ENCODE assay signal across 8 cellular contexts in the genomic region with DNA sequence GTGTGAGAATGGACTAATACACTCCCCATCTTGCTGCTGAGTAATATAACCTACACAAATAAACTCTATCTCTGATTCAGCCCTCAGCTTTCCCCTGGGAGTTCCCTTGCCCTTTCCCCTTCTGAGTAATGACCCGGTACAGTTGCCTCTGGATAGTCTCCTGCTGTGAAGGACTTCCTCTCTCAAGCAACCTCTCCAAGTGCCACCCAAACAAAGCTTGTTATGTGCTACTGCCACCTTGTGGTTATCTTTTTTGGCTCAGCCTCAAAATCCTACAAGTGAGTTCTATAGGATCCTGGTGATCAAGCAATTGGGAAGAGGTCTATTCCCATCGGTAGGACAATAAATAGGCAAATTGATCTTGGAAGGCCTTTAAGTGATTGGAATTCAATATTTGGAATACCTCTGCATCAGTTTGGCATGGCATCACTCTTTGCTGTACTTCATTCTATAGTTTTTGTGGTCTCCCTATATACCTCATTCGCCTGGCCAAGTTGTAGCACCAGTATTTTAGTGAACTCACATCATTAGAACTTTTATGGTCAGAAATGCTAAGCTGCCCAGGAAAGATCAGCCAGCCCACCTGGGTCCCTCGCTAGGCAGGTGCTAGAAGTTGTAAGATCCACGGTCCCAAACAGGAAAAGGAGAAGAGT. TPM values are rescaled to one million over a fixed set of nuclear protein-coding genes. Genes with fewer than 3 reads are reported as not detected.
DNase-seq lines count a peak whose midpoint lies in the region; ATAC-seq and TF ChIP-seq lines count a peak whose summit lies in the region.

No MANE protein-coding gene starts in this region.

- H3K36me3 ChIP-seq in fibroblast of lung (ENCODE audit: control insufficient read depth, insufficient read depth, low read length) (no peaks in the 10 kb centered on the region), aorta (ENCODE audit: control insufficient read depth in 1 of 2, insufficient read depth in 2 of 2, low read length in 1 of 2) (no peaks in the 10 kb centered on the region)

- H2AFZ ChIP-seq in fibroblast of lung (ENCODE audit: low read length): no peak overlapping the region

- TF ChIP-seq CTCF in fibroblast of lung (conservative IDR thresholded peaks at IDR 0.05 in 1 of 2, IDR thresholded peaks at IDR 0.05 in 1 of 2; ENCODE audit: low read depth in 1 of 2, low read length in 2 of 2): peak; percentile 36 to 39
- TF ChIP-seq CTCF in nephron progenitor cell (IDR thresholded peaks at IDR 0.05): peak; percentile 56

- H3K4me3 ChIP-seq in fibroblast of lung (replicated peaks in 1 of 4; ENCODE audit: control extremely low read depth in 1 of 4, insufficient read depth in 1 of 4, low read depth in 3 of 4, low read length in 4 of 4) (no peak overlapping the region), aorta (ENCODE audit: low read length in 2 of 2) (no peak overlapping the region)

- no peak overlapping the region for H3K27ac Mint-ChIP-seq in activated CD8-positive, alpha-beta T cell treated with anti-CD3 and anti-CD28 coated beads, Interleukin-2, amount 10 ng/mL, durations not matched to agents 7 days and 5 days
- H3K27ac Mint-ChIP-seq in nephron progenitor cell: no peak overlapping the region

- H3K27ac ChIP-seq in fibroblast of lung (ENCODE audit: insufficient read depth, low read length) (no peak overlapping the region), aorta (ENCODE audit: low read depth in 1 of 2, low read length in 2 of 2) (no peak overlapping the region)

- H3K4me1 Mint-ChIP-seq in activated CD8-positive, alpha-beta T cell treated with anti-CD3 and anti-CD28 coated beads, Interleukin-2, amount 10 ng/mL, durations not matched to agents 7 days and 5 days (ENCODE audit: low read depth): no peaks in the 10 kb centered on the region
- peaks cover 8% of the 10 kb centered on the region for H3K4me1 Mint-ChIP-seq in nephron progenitor cell

- H3K36me3 Mint-ChIP-seq in activated CD8-positive, alpha-beta T cell treated with anti-CD3 and anti-CD28 coated beads, Interleukin-2, amount 10 ng/mL, durations not matched to agents 7 days and 5 days (ENCODE audit: low read depth): no peaks in the 10 kb centered on the region
- H3K36me3 Mint-ChIP-seq in nephron progenitor cell (ENCODE audit: low read depth): peaks cover 17% of the 10 kb centered on the region

- ATAC-seq in GM19397 (IDR thresholded peaks at IDR 0.05; ENCODE audit: unreplicated experiment): peak; percentile 53
- peak; percentile 68 for ATAC-seq in activated CD8-positive, alpha-beta T cell treated with anti-CD3 and anti-CD28 coated beads, Interleukin-2, amount 10 ng/mL, durations not matched to agents 7 days and 5 days
- peak; percentile 74 for ATAC-seq in aorta (ENCODE audit: low FRiP score)

- peak; percentile 28 for DNase-seq in DMS114 treated with DMSO at 0.1 percent for 48 hours (lab: John Stamatoyannopoulos, UW; ENCODE audit: unreplicated experiment)
- DNase-seq in HK-2 (ENCODE audit: unreplicated experiment): peak; percentile 63
- peak; percentile 89 for DNase-seq in NCI-H748 (lab: John Stamatoyannopoulos, UW; ENCODE audit: unreplicated experiment)
- peak; percentile 53 for DNase-seq in activated CD8-positive, alpha-beta T cell treated with anti-CD3 and anti-CD28 coated beads, Interleukin-2, amount 10 ng/mL, durations not matched to agents 7 days and 5 days
- DNase-seq in fibroblast of lung (ENCODE audit: low read depth in 2 of 2): peak; percentile 91 to 97
- peak; percentile 34 for DNase-seq in nephron progenitor cell
- DNase-seq in aorta: peak in 1 of 2 donors; percentile 51

- WGBS in aorta, 2 donors: 54 to 62% methylated on average over 5 of the region's 5 CpGs

- H3K79me2 ChIP-seq in fibroblast of lung (ENCODE audit: control insufficient read depth, insufficient read depth, low read length): no peaks in the 10 kb centered on the region

- no peaks in the 10 kb centered on the region for H3K9me3 Mint-ChIP-seq in activated CD8-positive, alpha-beta T cell treated with anti-CD3 and anti-CD28 coated beads, Interleukin-2, amount 10 ng/mL, durations not matched to agents 7 days and 5 days (ENCODE audit: insufficient read depth)
- H3K9me3 Mint-ChIP-seq in nephron progenitor cell: peaks cover 52% of the 10 kb centered on the region

- H3K27me3 ChIP-seq in fibroblast of lung (ENCODE audit: control insufficient read depth, insufficient read depth, low read length) (no peaks in the 10 kb centered on the region), aorta (ENCODE audit: control insufficient read depth in 1 of 2, insufficient read depth in 2 of 2, low read length in 1 of 2) (no peaks in the 10 kb centered on the region)

- POLR2A ChIA-PET in activated CD8-positive, alpha-beta T cell treated with anti-CD3 and anti-CD28 coated beads, Interleukin-2, amount 10 ng/mL, durations not matched to agents 7 days and 5 days (lab: Charles Lee): interaction anchor here (0.8 kb wide), 1 partner anchor 52 kb away, joined by 3 read pairs; no protein-coding TSS in a partner anchor

- no peaks in the 10 kb centered on the region for H3K27me3 Mint-ChIP-seq in activated CD8-positive, alpha-beta T cell treated with anti-CD3 and anti-CD28 coated beads, Interleukin-2, amount 10 ng/mL, durations not matched to agents 7 days and 5 days (ENCODE audit: low read depth)
- no peaks in the 10 kb centered on the region for H3K27me3 Mint-ChIP-seq in nephron progenitor cell (ENCODE audit: low read depth, poor library complexity)

- intact Hi-C loops in aorta (cut with DNase I): loop anchor here (2.0 to 10.0 kb wide), 3 partner anchors 209 to 489 kb away; partner anchors contain the start of gene XIST (in 1 of the 2)

- H3K4me2 ChIP-seq in fibroblast of lung (ENCODE audit: extremely low read depth, insufficient read depth, low read length): no peak overlapping the region

- H4K20me1 ChIP-seq in fibroblast of lung (ENCODE audit: control insufficient read depth, extremely low read depth, insufficient read depth, low read length): no peaks in the 10 kb centered on the region

- H3K9ac ChIP-seq in fibroblast of lung (ENCODE audit: insufficient read depth, low read length): no peak overlapping the region

- CTCF ChIA-PET in activated CD8-positive, alpha-beta T cell treated with anti-CD3 and anti-CD28 coated beads, Interleukin-2, amount 10 ng/mL, durations not matched to agents 7 days and 5 days (lab: Charles Lee): interaction anchor here (1.0 to 1.5 kb wide), 4 partner anchors 12 to 295 kb away, joined by 3 to 6 read pairs (median 3); no protein-coding TSS in a partner anchor

- H3K9me3 ChIP-seq in fibroblast of lung (ENCODE audit: control insufficient read depth, insufficient read depth, low read depth, low read length) (no peaks in the 10 kb centered on the region), aorta (ENCODE audit: control insufficient read depth, low read length) (no peaks in the 10 kb centered on the region)

- H3K4me1 ChIP-seq in fibroblast of lung (ENCODE audit: control insufficient read depth, extremely low read depth, insufficient read depth, low read length) (no peaks in the 10 kb centered on the region), aorta (ENCODE audit: control insufficient read depth in 1 of 2, insufficient read depth in 2 of 2, low read length in 2 of 2) (no peaks in the 10 kb centered on the region)

- H3K4me3 Mint-ChIP-seq in activated CD8-positive, alpha-beta T cell treated with anti-CD3 and anti-CD28 coated beads, Interleukin-2, amount 10 ng/mL, durations not matched to agents 7 days and 5 days: no peak overlapping the region
- H3K4me3 Mint-ChIP-seq in nephron progenitor cell: no peak overlapping the region

RNA-seq across cellular contexts. Expression of gene ZCCHC13, which starts 40.1 kb away (rescaled TPM):
- total RNA-seq in activated CD8-positive, alpha-beta T cell treated with anti-CD3 and anti-CD28 coated beads, Interleukin-2, amount 10 ng/mL, durations not matched to agents 7 days and 5 days: not detected
- not detected in 2 replicates for total RNA-seq in fibroblast of lung
- not detected in 2 replicates for polyA plus RNA-seq in fibroblast of lung
- polyA plus RNA-seq in fibroblast of lung (2012): not detected in 2 replicates
- polyA minus RNA-seq in fibroblast of lung (ENCODE audit: low replicate concordance): not detected in 2 replicates
- not detected for total RNA-seq in aorta
- not detected for polyA plus RNA-seq in aorta
